In genomic region chr11:105862736-105863367, GRCh38 we compare ENCODE assay signal across 8 cellular contexts.
A peak's percentile ranks its signal among the peaks of the same experiment; 100 is the strongest.
DNase-seq lines count a peak whose midpoint lies in the region; ATAC-seq and TF ChIP-seq lines count a peak whose summit lies in the region.

No MANE protein-coding gene starts in this region.

- no peak overlapping the region for H3K9ac ChIP-seq in parathyroid adenoma

- WGBS in esophagus muscularis mucosa = 25% methylated on average over 3 of the region's 3 CpGs

- H2AFZ ChIP-seq in parathyroid adenoma = no peak overlapping the region

- no peak for TF ChIP-seq POLR2A in esophagus muscularis mucosa (IDR thresholded peaks at IDR 0.05; ENCODE audit: low read depth)

- H3K9me3 ChIP-seq in esophagus muscularis mucosa (no peaks in the 10 kb centered on the region), parathyroid adenoma (ENCODE audit: control insufficient read depth, low read length) (no peaks in the 10 kb centered on the region)

- H3K4me1 ChIP-seq in esophagus muscularis mucosa = peaks cover 0 to 7% (median 0%) of the 10 kb centered on the region in 4 donors
- H3K4me1 ChIP-seq in parathyroid adenoma = no peaks in the 10 kb centered on the region

- DNase-seq in DMS114 treated with DMSO at 0.1 percent for 48 hours (lab: John Stamatoyannopoulos, UW; ENCODE audit: unreplicated experiment) (peak; percentile 25), Kasumi-1 (lab: John Stamatoyannopoulos, UW) (peak; percentile 44 to 82), RKO (ENCODE audit: low spot score) (peak; percentile 70), esophagus muscularis mucosa (ENCODE audit: extremely low spot score) (no peak), ecto neural progenitor cell (ENCODE audit: low spot score) (no peak)
- DNase-seq in activated CD8-positive, alpha-beta memory T cell treated with anti-CD3 and anti-CD28 coated beads for 24 hours = no peak

- no peaks in the 10 kb centered on the region for H3K36me3 ChIP-seq in esophagus muscularis mucosa
- H3K36me3 ChIP-seq in parathyroid adenoma (ENCODE audit: control insufficient read depth, insufficient read depth, low read length) = no peaks in the 10 kb centered on the region

- TF ChIP-seq EP300 in esophagus muscularis mucosa (IDR thresholded peaks at IDR 0.05) = no peak

- intact Hi-C loops in esophagus muscularis mucosa (cut with DNase I) = no loop called here

- no peaks in the 10 kb centered on the region for H3K79me2 ChIP-seq in parathyroid adenoma

- no peaks in the 10 kb centered on the region for H3K27me3 ChIP-seq in esophagus muscularis mucosa
- H3K27me3 ChIP-seq in parathyroid adenoma (ENCODE audit: control insufficient read depth, insufficient read depth, low read length) = no peaks in the 10 kb centered on the region

- H3K27ac ChIP-seq in esophagus muscularis mucosa (replicated peaks in 1 of 4) (no peak overlapping the region), parathyroid adenoma (no peak overlapping the region)

- TF ChIP-seq CTCF in esophagus muscularis mucosa (IDR thresholded peaks at IDR 0.05) (peak; percentile 45 to 65 (median 65)), parathyroid adenoma (IDR thresholded peaks at IDR 0.05) (peak; percentile 27)

- no peak overlapping the region for H3K4me2 ChIP-seq in parathyroid adenoma (ENCODE audit: low read length)

- ATAC-seq in GM19452 (IDR thresholded peaks at IDR 0.05; ENCODE audit: unreplicated experiment) = peak; percentile 55

- H3K4me3 ChIP-seq in esophagus muscularis mucosa (no peak overlapping the region), parathyroid adenoma (ENCODE audit: low read depth, low read length) (no peak overlapping the region)

Comparison
In these comparisons a context has a peak if more than half of its experiments do, and no peak if none do; other contexts are left out.
1. DNase-seq: peak in DMS114 treated with DMSO at 0.1 percent for 48 hours (single experiment), Kasumi-1 (2 of 2) and RKO (single experiment); none in esophagus muscularis mucosa (single experiment), ecto neural progenitor cell (single experiment) and activated CD8-positive, alpha-beta memory T cell treated with anti-CD3 and anti-CD28 coated beads for 24 hours (single experiment).